8 cellular contexts compared by ENCODE assay signal in genomic region chr1:15076807-15077206, GRCh38.
"Had no signal": no experiment of that assay in that cellular context is flagged by ENCODE, and none has a peak within 500 bp of the region (broad histone marks: within the 10 kb centered on the region; RNA-seq: fewer than 3 reads in every experiment).

No MANE protein-coding gene starts in this region.

- ATAC-seq: GM23338 had no signal

- H3K4me3 ChIP-seq: GM23338, HAP-1 had no signal

- H3K9me3 ChIP-seq: HAP-1 had no signal

- H3K4me2 ChIP-seq: GM23338, KMS-11 had no signal

- H3K27ac ChIP-seq: KMS-11 had no signal

- H3K9ac ChIP-seq: KMS-11 had no signal

- FAIRE-seq: HTR-8/SVneo had no signal

- H3K36me3 ChIP-seq: HAP-1 had no signal

- H2AFZ ChIP-seq: GM23338 had no signal

- H3K4me1 ChIP-seq: HAP-1 had no signal

- DNase-seq: H7, HFFc6, IMR-90, KBM-7 had no signal
